In the genomic region with DNA sequence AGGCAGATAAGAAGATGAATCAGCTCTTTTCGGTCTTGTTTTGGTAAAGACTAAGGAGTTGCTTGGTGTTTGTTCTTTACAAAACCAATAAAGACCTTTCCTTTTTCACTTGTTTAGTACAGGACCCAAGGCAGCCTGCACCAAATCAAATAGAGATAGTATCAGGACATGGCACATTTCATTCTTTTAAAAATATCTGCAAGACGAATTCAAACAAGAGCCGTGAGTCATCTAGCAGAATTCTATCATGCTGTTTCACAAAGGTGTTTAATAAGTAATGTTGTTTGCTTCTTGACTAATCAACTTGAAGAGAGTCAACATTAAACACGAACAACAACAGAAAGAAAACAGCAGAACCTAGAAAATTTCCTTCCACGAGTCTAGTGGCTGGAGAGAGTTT, we compare ENCODE assay signal across 27 cellular contexts.
DNase-seq lines count a peak whose midpoint lies in the region; ATAC-seq and TF ChIP-seq lines count a peak whose summit lies in the region.
"Had no signal": no experiment of that assay in that cellular context is flagged by ENCODE, and none has a peak within 500 bp of the region (broad histone marks: within the 10 kb centered on the region; RNA-seq: fewer than 3 reads in every experiment).

No MANE protein-coding gene starts in this region.

- no peaks in the 10 kb centered on the region for H3K9me3 Mint-ChIP-seq in CD4-positive, alpha-beta T cell
- H3K9me3 Mint-ChIP-seq: activated naive CD8-positive, alpha-beta T cell treated with anti-CD3 and anti-CD28 coated beads for 36 hours; memory B cell had no signal

- peaks cover 3% of the 10 kb centered on the region for H3K36me3 ChIP-seq in left ventricle myocardium inferior
- H3K36me3 ChIP-seq in SJCRH30: no peaks in the 10 kb centered on the region
- H3K36me3 ChIP-seq: BLaER1, tibial artery had no signal

- H3K9me3 ChIP-seq in left ventricle myocardium inferior (replicated peaks) (no peaks in the 10 kb centered on the region), SJCRH30 (replicated peaks) (no peaks in the 10 kb centered on the region)
- H3K9me3 ChIP-seq in CD4-positive, alpha-beta T cell (ENCODE audit: control insufficient read depth, low read length): no peaks in the 10 kb centered on the region
- H3K9me3 ChIP-seq: BLaER1, Caco-2, tibial artery had no signal

- ATAC-seq in left cardiac atrium (no peak), HG03442 (IDR thresholded peaks at IDR 0.05; ENCODE audit: unreplicated experiment) (no peak)
- ATAC-seq in CD4-positive, alpha-beta T cell (ENCODE audit: poor library complexity): no peak
- ATAC-seq: GM12878 had no signal

- CTCF ChIA-PET in CD4-positive, alpha-beta T cell (lab: Charles Lee): no interaction called here

- H3K27me3 ChIP-seq in left ventricle myocardium inferior (ENCODE audit: low read depth): no peaks in the 10 kb centered on the region
- no peaks in the 10 kb centered on the region for H3K27me3 ChIP-seq in SJCRH30
- no peaks in the 10 kb centered on the region for H3K27me3 ChIP-seq in CD4-positive, alpha-beta T cell (ENCODE audit: control insufficient read depth, insufficient read depth, low read length)
- H3K27me3 ChIP-seq: BLaER1, tibial artery had no signal

- H3K4me3 ChIP-seq in left ventricle myocardium inferior (peak overlapping the region; percentile 29), SJCRH30 (no peak overlapping the region)
- H3K4me3 ChIP-seq: BLaER1, GM12878, tibial artery had no signal

- no peak for DNase-seq in left ventricle myocardium inferior
- no peak for DNase-seq in left cardiac atrium
- DNase-seq in SJCRH30: no peak
- DNase-seq in kidney tubule cell (ENCODE audit: low spot score): peak; percentile 22
- DNase-seq in CD4-positive, alpha-beta T cell: no peak
- DNase-seq in DMS153 (lab: John Stamatoyannopoulos, UW): no peak
- DNase-seq: ACHN; activated CD4-positive, alpha-beta T cell treated with anti-CD3 and anti-CD28 coated beads for 48 hours; activated CD8-positive, alpha-beta memory T cell treated with anti-CD3 and anti-CD28 coated beads for 24 hours; activated effector memory CD4-positive, alpha-beta T cell treated with Interleukin-2 at 50 U/mL for 16 hours; activated naive CD8-positive, alpha-beta T cell treated with anti-CD3 and anti-CD28 coated beads for 36 hours; Caco-2; cerebellar nuclear complex; erythroblast; head of caudate nucleus; kidney glomerular epithelial cell; NCI-H1436; NCI-H345; NCI-H748 treated with DMSO at 0.1 percent for 48 hours; small intestine; stimulated activated CD4-positive, alpha-beta T cell treated with anti-CD3 and anti-CD28 coated beads, Interleukin-1b, Interleukin-23, amount 100 ng/mL, for 48 hours; tibial artery had no signal

- POLR2A ChIA-PET in CD4-positive, alpha-beta T cell (lab: Charles Lee): no interaction called here

- intact Hi-C loops in left ventricle myocardium inferior (cut with micrococcal nuclease): no loop called here
- intact Hi-C loops in left cardiac atrium (cut with DNase I): no loop called here
- intact Hi-C loops in CD4-positive, alpha-beta T cell (cut with DNase I, micrococcal nuclease): loop anchor here in 1 of 2 experiments (10.0 kb wide), 1 partner anchor 145 kb away; no protein-coding TSS in a partner anchor

- H3K27ac ChIP-seq in left ventricle myocardium inferior (replicated peaks) (peak overlapping the region; percentile 73), SJCRH30 (peak overlapping the region; percentile 65)
- H3K27ac ChIP-seq in CD4-positive, alpha-beta T cell (ENCODE audit: low read depth, low read length): no peak overlapping the region
- H3K27ac ChIP-seq: BLaER1, KMS-11, tibial artery had no signal

- H3K4me1 Mint-ChIP-seq in CD4-positive, alpha-beta T cell (ENCODE audit: low read depth): peaks cover 5% of the 10 kb centered on the region

- no peaks in the 10 kb centered on the region for H3K27me3 Mint-ChIP-seq in CD4-positive, alpha-beta T cell
- H3K27me3 Mint-ChIP-seq: activated naive CD8-positive, alpha-beta T cell treated with anti-CD3 and anti-CD28 coated beads for 36 hours; memory B cell had no signal

- no peak overlapping the region for H3K4me3 Mint-ChIP-seq in CD4-positive, alpha-beta T cell
- H3K4me3 Mint-ChIP-seq: activated naive CD8-positive, alpha-beta T cell treated with anti-CD3 and anti-CD28 coated beads for 36 hours; memory B cell had no signal

- H3K27ac Mint-ChIP-seq in CD4-positive, alpha-beta T cell: no peak overlapping the region
- H3K27ac Mint-ChIP-seq: activated naive CD8-positive, alpha-beta T cell treated with anti-CD3 and anti-CD28 coated beads for 36 hours; memory B cell had no signal

- H3K4me1 ChIP-seq in left ventricle myocardium inferior (peaks cover 53% of the 10 kb centered on the region), SJCRH30 (peaks cover 43% of the 10 kb centered on the region)
- H3K4me1 ChIP-seq: BLaER1, Caco-2 had no signal

- no peak for TF ChIP-seq CTCF in left ventricle myocardium inferior (IDR thresholded peaks at IDR 0.05; ENCODE audit: borderline replicate concordance)
- TF ChIP-seq CTCF in CD4-positive, alpha-beta T cell (IDR thresholded peaks at IDR 0.05): no peak

- peaks cover 21% of the 10 kb centered on the region for H3K36me3 Mint-ChIP-seq in CD4-positive, alpha-beta T cell (ENCODE audit: low read depth)
